ENCODE assay signal across 21 cellular contexts in the genomic region with DNA sequence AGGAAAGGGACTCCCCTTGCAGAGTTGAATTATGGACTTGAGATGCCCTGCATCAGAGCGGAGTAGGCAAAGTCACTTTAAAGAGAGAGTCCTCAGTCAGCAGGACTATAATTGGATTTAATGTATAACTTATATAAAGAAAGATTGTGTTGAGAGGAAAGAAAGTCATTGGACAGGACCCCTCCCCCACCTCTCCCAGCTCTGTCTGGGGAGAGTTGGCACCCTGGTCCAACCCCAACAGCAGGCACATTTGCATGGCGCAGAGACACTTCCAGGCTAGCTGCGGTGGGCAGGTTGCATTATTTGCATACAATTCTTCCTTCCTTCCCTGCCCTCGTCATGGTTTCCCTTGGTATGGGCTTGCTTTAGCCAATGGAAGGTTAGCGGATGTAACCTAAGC. TPM values are rescaled to one million over a fixed set of nuclear protein-coding genes. Genes with fewer than 3 reads are reported as not detected.
"Had no signal": no experiment of that assay in that cellular context is flagged by ENCODE, and none has a peak within 500 bp of the region (broad histone marks: within the 10 kb centered on the region; RNA-seq: fewer than 3 reads in every experiment).

No MANE protein-coding gene starts in this region.

- DNase-seq: activated CD4-positive, alpha-beta T cell treated with anti-CD3 and anti-CD28 coated beads for 4 hours; activated CD4-positive, alpha-beta T cell treated with anti-CD3 and anti-CD28 coated beads, Interleukin-2, amount 50 U/mL, for 4 hours; activated naive CD4-positive, alpha-beta T cell; activated T-cell treated with anti-CD3 and anti-CD28 coated beads for 4 hours; activated T-cell treated with anti-CD3 and anti-CD28 coated beads, Interleukin-2, amount 50 U/mL, for 72 hours; aorta; cerebellar nuclear complex; hippocampal formation; natural killer cell; occipital lobe; right cardiac atrium; stimulated activated CD4-positive, alpha-beta T cell treated with anti-CD3 and anti-CD28 coated beads, Interleukin-4, amount 100 ng/mL, for 24 hours; transverse colon had no signal

- H3K27me3 ChIP-seq: cardiac muscle cell, neural progenitor cell, transverse colon had no signal

- H3K4me3 ChIP-seq: cardiac muscle cell, coronary artery, gastroesophageal sphincter, neural progenitor cell, skin epidermis, transverse colon had no signal

- H3K4me1 ChIP-seq: gastroesophageal sphincter, neural progenitor cell, transverse colon had no signal

- H3K27ac ChIP-seq: cardiac muscle cell, neural progenitor cell, skin epidermis had no signal

- H3K9ac ChIP-seq: neural progenitor cell had no signal

- H3K4me2 ChIP-seq: neural progenitor cell had no signal

- H2AFZ ChIP-seq: neural progenitor cell had no signal

- H3K36me3 ChIP-seq: cardiac muscle cell, gastroesophageal sphincter, neural progenitor cell, transverse colon had no signal

RNA-seq across cellular contexts. Expression of a gene that starts 46.1 kb away (rescaled TPM):
- total RNA-seq: activated naive CD4-positive, alpha-beta T cell treated with anti-CD3 and anti-CD28 coated beads, Interleukin-2, amount 50 U/mL, for 72 hours; cardiac muscle cell; T-helper 1 cell treated with Interleukin-12 subunit alpha and Interleukin-12 subunit beta and Interleukin-4 antibody, amounts not matched to agents 30 ng/mL and 1 ng/mL, for 36 hours had no signal
- polyA plus RNA-seq: cardiac muscle cell, keratinocyte had no signal
